ENCODE assay signal across 16 cellular contexts in genomic region chr5:113266913-113267227, GRCh38.
DNase-seq lines count a peak whose midpoint lies in the region; ATAC-seq and TF ChIP-seq lines count a peak whose summit lies in the region.
"Had no signal": no experiment of that assay in that cellular context is flagged by ENCODE, and none has a peak within 500 bp of the region (broad histone marks: within the 10 kb centered on the region; RNA-seq: fewer than 3 reads in every experiment).

No MANE protein-coding gene starts in this region.

- peaks cover 4% of the 10 kb centered on the region for H3K9me3 Mint-ChIP-seq in nephron progenitor cell
- no peaks in the 10 kb centered on the region for H3K9me3 Mint-ChIP-seq in activated T-helper 17 cell treated with anti-CD3 and anti-CD28 coated beads, Interleukin-2, amount 50 U/mL, for 72 hours
- H3K9me3 Mint-ChIP-seq: activated CD4-positive, alpha-beta T cell treated with anti-CD3 and anti-CD28 coated beads, Interleukin-2, amount 10 ng/mL, durations not matched to agents 7 days and 5 days had no signal

- H3K4me1 Mint-ChIP-seq in nephron progenitor cell: peaks cover 69% of the 10 kb centered on the region
- H3K4me1 Mint-ChIP-seq in activated T-helper 17 cell treated with anti-CD3 and anti-CD28 coated beads, Interleukin-2, amount 50 U/mL, for 72 hours: no peaks in the 10 kb centered on the region

- POLR2A ChIA-PET in BJ (lab: Charles Lee): no interaction called here

- peaks cover 5% of the 10 kb centered on the region for H3K36me3 Mint-ChIP-seq in nephron progenitor cell (ENCODE audit: low read depth)
- no peaks in the 10 kb centered on the region for H3K36me3 Mint-ChIP-seq in activated T-helper 17 cell treated with anti-CD3 and anti-CD28 coated beads, Interleukin-2, amount 50 U/mL, for 72 hours (ENCODE audit: low read depth)

- no peaks in the 10 kb centered on the region for H3K27me3 Mint-ChIP-seq in nephron progenitor cell (ENCODE audit: low read depth, poor library complexity)
- H3K27me3 Mint-ChIP-seq in activated T-helper 17 cell treated with anti-CD3 and anti-CD28 coated beads, Interleukin-2, amount 50 U/mL, for 72 hours: peaks cover 5% of the 10 kb centered on the region
- H3K27me3 Mint-ChIP-seq: activated CD4-positive, alpha-beta T cell treated with anti-CD3 and anti-CD28 coated beads, Interleukin-2, amount 10 ng/mL, durations not matched to agents 7 days and 5 days had no signal

- H3K27ac Mint-ChIP-seq in nephron progenitor cell: peak overlapping the region; percentile 96
- no peak overlapping the region for H3K27ac Mint-ChIP-seq in activated T-helper 17 cell treated with anti-CD3 and anti-CD28 coated beads, Interleukin-2, amount 50 U/mL, for 72 hours
- H3K27ac Mint-ChIP-seq: activated CD4-positive, alpha-beta T cell treated with anti-CD3 and anti-CD28 coated beads, Interleukin-2, amount 10 ng/mL, durations not matched to agents 7 days and 5 days had no signal

- ATAC-seq in activated T-helper 17 cell treated with anti-CD3 and anti-CD28 coated beads, Interleukin-2, amount 50 U/mL, for 72 hours (replicated peaks): no peak
- ATAC-seq in HG03432 (IDR thresholded peaks at IDR 0.05; ENCODE audit: unreplicated experiment) (no peak), GM21390 (IDR thresholded peaks at IDR 0.05; ENCODE audit: unreplicated experiment) (no peak)
- ATAC-seq: K562 had no signal

- H3K4me3 ChIP-seq in BJ (ENCODE audit: low read depth, low read length) (no peak overlapping the region), epithelial cell of esophagus (ENCODE audit: low read length) (no peak overlapping the region)
- H3K4me3 ChIP-seq: K562, uterus had no signal

- no peaks in the 10 kb centered on the region for H3K27me3 ChIP-seq in BJ (ENCODE audit: control insufficient read depth, insufficient read depth, low read length)
- H3K27me3 ChIP-seq: uterus had no signal

- no peaks in the 10 kb centered on the region for H3K36me3 ChIP-seq in BJ (ENCODE audit: control insufficient read depth, insufficient read depth, low read length)
- H3K36me3 ChIP-seq: uterus had no signal

- DNase-seq in BJ (ENCODE audit: low read depth) (peak; percentile 49), HPDE6-E6E7 (ENCODE audit: extremely low spot score) (peak; percentile 68), epithelial cell of esophagus (ENCODE audit: low read depth) (peak; percentile 97), nephron progenitor cell (no peak)
- no peak for DNase-seq in activated CD4-positive, alpha-beta T cell treated with anti-CD3 and anti-CD28 coated beads, Interleukin-2, amount 50 U/mL, for 4 hours
- DNase-seq: activated CD4-positive, alpha-beta T cell treated with anti-CD3 and anti-CD28 coated beads, Interleukin-2, amount 10 ng/mL, durations not matched to agents 7 days and 5 days; activated naive CD4-positive, alpha-beta T cell; anterior cingulate cortex; NCI-H1092; NCI-H2171; stimulated activated CD4-positive, alpha-beta T cell treated with anti-CD3 and anti-CD28 coated beads, Interleukin-4, amount 100 ng/mL, for 4 hours; uterus had no signal

- CTCF ChIA-PET in BJ (lab: Yijun Ruan, JAX): no interaction called here

- TF ChIP-seq CTCF in BJ (IDR thresholded peaks at IDR 0.05; ENCODE audit: insufficient read depth, low read depth, low read length) (no peak), epithelial cell of esophagus (IDR thresholded peaks at IDR 0.05; ENCODE audit: insufficient read depth, low read depth, low read length, missing control alignments) (no peak), nephron progenitor cell (IDR thresholded peaks at IDR 0.05) (no peak)

- no peak overlapping the region for H3K4me3 Mint-ChIP-seq in nephron progenitor cell
- H3K4me3 Mint-ChIP-seq in activated T-helper 17 cell treated with anti-CD3 and anti-CD28 coated beads, Interleukin-2, amount 50 U/mL, for 72 hours: no peak overlapping the region
- H3K4me3 Mint-ChIP-seq: activated CD4-positive, alpha-beta T cell treated with anti-CD3 and anti-CD28 coated beads, Interleukin-2, amount 10 ng/mL, durations not matched to agents 7 days and 5 days had no signal

Comparison
In these comparisons a context has a peak if more than half of its experiments do, and no peak if none do; other contexts are left out.
1. DNase-seq: peak in BJ (single experiment), HPDE6-E6E7 (single experiment) and epithelial cell of esophagus (single experiment); none in nephron progenitor cell (single experiment) and activated CD4-positive, alpha-beta T cell treated with anti-CD3 and anti-CD28 coated beads, Interleukin-2, amount 50 U/mL, for 4 hours (0 of 2).